1 cellular context compared by ENCODE assay signal in genomic region chr6:15331143-15331542, GRCh38.
TF ChIP-seq lines count a peak whose summit lies in the region.

No MANE protein-coding gene starts in this region.

TF ChIP-seq in HepG2, 621 proteins besides CTCF, POLR2A, EP300 and RAD21 (continued from another document and continues in another):
- TF ChIP-seq ZNF362 (CRISPR knock-in tag; IDR thresholded peaks at IDR 0.05; ENCODE audit: borderline replicate concordance) (peak; percentile 28; the same call in 1 of the 2 replicates), FOXO4 (CRISPR knock-in tag; conservative IDR thresholded peaks at IDR 0.05) (no peak), HNF1A (IDR thresholded peaks at IDR 0.05; ENCODE audit: low read depth) (no peak), HNF1A (CRISPR knock-in tag; IDR thresholded peaks at IDR 0.05; ENCODE audit: borderline replicate concordance) (no peak), PCBP2 (optimal IDR thresholded peaks at IDR 0.05; ENCODE audit: low read depth, low read length, poor library complexity, severe bottlenecking) (no peak), ZNF83 (CRISPR knock-in tag; IDR thresholded peaks at IDR 0.05; ENCODE audit: borderline replicate concordance) (no peak), GMEB2 (CRISPR knock-in tag; IDR thresholded peaks at IDR 0.05; ENCODE audit: low read depth) (no peak), HDAC2 (CRISPR knock-in tag; IDR thresholded peaks at IDR 0.05) (peak; percentile 23; the same call in 1 of the 2 replicates), ZNF331 (CRISPR knock-in tag; IDR thresholded peaks at IDR 0.05) (0 out of 2 replicates have a peak, but pooled peaks have one; percentile 14), SRF (IDR thresholded peaks at IDR 0.05; ENCODE audit: low read depth, low read length) (no peak), RCOR2 (CRISPR knock-in tag; IDR thresholded peaks at IDR 0.05) (no peak), ARNT (IDR thresholded peaks at IDR 0.05) (no peak), ZNF264 (CRISPR knock-in tag; IDR thresholded peaks at IDR 0.05) (no peak), ZFP62 (CRISPR knock-in tag; IDR thresholded peaks at IDR 0.05) (no peak), PPARG (CRISPR knock-in tag; conservative IDR thresholded peaks at IDR 0.05) (no peak), ZFP90 (CRISPR knock-in tag; IDR thresholded peaks at IDR 0.05; ENCODE audit: borderline replicate concordance) (no peak), STAT5B (CRISPR knock-in tag; IDR thresholded peaks at IDR 0.05) (no peak), ZNF224 (CRISPR knock-in tag; IDR thresholded peaks at IDR 0.05) (no peak), ZNF790 (CRISPR knock-in tag; IDR thresholded peaks at IDR 0.05; ENCODE audit: borderline replicate concordance) (no peak), HNRNPL (IDR thresholded peaks at IDR 0.05; ENCODE audit: low read depth, low read length) (no peak), SOX5 (CRISPR knock-in tag; IDR thresholded peaks at IDR 0.05; ENCODE audit: borderline replicate concordance) (0 out of 2 replicates have a peak, but pooled peaks have one; percentile 39), ZNF737 (CRISPR knock-in tag; IDR thresholded peaks at IDR 0.05; ENCODE audit: borderline replicate concordance) (no peak), RELA (CRISPR knock-in tag; IDR thresholded peaks at IDR 0.05) (no peak), NR2C2 (CRISPR knock-in tag; IDR thresholded peaks at IDR 0.05; ENCODE audit: borderline replicate concordance) (peak; percentile 55; the same call in 1 of the 2 replicates), CEBPB (IDR thresholded peaks at IDR 0.05; ENCODE audit: borderline replicate concordance, low read depth, low read length) (peak; percentile 85), NFIC (IDR thresholded peaks at IDR 0.05; ENCODE audit: low read length) (no peak), MBNL3 (CRISPR knock-in tag; conservative IDR thresholded peaks at IDR 0.05) (no peak), ZNF577 (CRISPR knock-in tag; IDR thresholded peaks at IDR 0.05; ENCODE audit: borderline replicate concordance, low read depth) (no peak), ZFP82 (CRISPR knock-in tag; IDR thresholded peaks at IDR 0.05; ENCODE audit: borderline replicate concordance) (no peak), SYNCRIP (IDR thresholded peaks at IDR 0.05; ENCODE audit: insufficient read depth, low read depth, low read length) (no peak), ZNF781 (CRISPR knock-in tag; IDR thresholded peaks at IDR 0.05; ENCODE audit: borderline replicate concordance, not compliant biosample characterization) (no peak), MTF1 (CRISPR knock-in tag; IDR thresholded peaks at IDR 0.05) (no peak), MEIS1 (CRISPR knock-in tag; IDR thresholded peaks at IDR 0.05; ENCODE audit: borderline replicate concordance) (no peak), ZHX1 (CRISPR knock-in tag; IDR thresholded peaks at IDR 0.05; ENCODE audit: low read depth) (no peak)
- TF ChIP-seq, protein P1, sequence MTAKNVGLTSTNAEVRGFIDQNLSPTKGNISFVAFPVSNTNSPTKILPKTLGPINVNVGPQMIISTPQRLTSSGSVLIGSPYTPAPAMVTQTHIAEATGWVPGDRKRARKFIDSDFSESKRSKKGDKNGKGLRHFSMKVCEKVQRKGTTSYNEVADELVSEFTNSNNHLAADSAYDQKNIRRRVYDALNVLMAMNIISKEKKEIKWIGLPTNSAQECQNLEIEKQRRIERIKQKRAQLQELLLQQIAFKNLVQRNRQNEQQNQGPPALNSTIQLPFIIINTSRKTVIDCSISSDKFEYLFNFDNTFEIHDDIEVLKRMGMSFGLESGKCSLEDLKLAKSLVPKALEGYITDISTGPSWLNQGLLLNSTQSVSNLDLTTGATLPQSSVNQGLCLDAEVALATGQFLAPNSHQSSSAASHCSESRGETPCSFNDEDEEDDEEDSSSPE (CRISPR knock-in tag; IDR thresholded peaks at IDR 0.05) = no peak
- TF ChIP-seq, protein P2, sequence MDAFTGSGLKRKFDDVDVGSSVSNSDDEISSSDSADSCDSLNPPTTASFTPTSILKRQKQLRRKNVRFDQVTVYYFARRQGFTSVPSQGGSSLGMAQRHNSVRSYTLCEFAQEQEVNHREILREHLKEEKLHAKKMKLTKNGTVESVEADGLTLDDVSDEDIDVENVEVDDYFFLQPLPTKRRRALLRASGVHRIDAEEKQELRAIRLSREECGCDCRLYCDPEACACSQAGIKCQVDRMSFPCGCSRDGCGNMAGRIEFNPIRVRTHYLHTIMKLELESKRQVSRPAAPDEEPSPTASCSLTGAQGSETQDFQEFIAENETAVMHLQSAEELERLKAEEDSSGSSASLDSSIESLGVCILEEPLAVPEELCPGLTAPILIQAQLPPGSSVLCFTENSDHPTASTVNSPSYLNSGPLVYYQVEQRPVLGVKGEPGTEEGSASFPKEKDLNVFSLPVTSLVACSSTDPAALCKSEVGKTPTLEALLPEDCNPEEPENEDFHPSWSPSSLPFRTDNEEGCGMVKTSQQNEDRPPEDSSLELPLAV (CRISPR knock-in tag; conservative IDR thresholded peaks at IDR 0.05; ENCODE audit: low read depth) = no peak
- TF ChIP-seq, protein P3, sequence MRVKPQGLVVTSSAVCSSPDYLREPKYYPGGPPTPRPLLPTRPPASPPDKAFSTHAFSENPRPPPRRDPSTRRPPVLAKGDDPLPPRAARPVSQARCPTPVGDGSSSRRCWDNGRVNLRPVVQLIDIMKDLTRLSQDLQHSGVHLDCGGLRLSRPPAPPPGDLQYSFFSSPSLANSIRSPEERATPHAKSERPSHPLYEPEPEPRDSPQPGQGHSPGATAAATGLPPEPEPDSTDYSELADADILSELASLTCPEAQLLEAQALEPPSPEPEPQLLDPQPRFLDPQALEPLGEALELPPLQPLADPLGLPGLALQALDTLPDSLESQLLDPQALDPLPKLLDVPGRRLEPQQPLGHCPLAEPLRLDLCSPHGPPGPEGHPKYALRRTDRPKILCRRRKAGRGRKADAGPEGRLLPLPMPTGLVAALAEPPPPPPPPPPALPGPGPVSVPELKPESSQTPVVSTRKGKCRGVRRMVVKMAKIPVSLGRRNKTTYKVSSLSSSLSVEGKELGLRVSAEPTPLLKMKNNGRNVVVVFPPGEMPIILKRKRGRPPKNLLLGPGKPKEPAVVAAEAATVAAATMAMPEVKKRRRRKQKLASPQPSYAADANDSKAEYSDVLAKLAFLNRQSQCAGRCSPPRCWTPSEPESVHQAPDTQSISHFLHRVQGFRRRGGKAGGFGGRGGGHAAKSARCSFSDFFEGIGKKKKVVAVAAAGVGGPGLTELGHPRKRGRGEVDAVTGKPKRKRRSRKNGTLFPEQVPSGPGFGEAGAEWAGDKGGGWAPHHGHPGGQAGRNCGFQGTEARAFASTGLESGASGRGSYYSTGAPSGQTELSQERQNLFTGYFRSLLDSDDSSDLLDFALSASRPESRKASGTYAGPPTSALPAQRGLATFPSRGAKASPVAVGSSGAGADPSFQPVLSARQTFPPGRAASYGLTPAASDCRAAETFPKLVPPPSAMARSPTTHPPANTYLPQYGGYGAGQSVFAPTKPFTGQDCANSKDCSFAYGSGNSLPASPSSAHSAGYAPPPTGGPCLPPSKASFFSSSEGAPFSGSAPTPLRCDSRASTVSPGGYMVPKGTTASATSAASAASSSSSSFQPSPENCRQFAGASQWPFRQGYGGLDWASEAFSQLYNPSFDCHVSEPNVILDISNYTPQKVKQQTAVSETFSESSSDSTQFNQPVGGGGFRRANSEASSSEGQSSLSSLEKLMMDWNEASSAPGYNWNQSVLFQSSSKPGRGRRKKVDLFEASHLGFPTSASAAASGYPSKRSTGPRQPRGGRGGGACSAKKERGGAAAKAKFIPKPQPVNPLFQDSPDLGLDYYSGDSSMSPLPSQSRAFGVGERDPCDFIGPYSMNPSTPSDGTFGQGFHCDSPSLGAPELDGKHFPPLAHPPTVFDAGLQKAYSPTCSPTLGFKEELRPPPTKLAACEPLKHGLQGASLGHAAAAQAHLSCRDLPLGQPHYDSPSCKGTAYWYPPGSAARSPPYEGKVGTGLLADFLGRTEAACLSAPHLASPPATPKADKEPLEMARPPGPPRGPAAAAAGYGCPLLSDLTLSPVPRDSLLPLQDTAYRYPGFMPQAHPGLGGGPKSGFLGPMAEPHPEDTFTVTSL (CRISPR knock-in tag; IDR thresholded peaks at IDR 0.05; ENCODE audit: borderline replicate concordance) = peak; percentile 74; the same call in 1 of the 2 replicates
- TF ChIP-seq, protein P4, sequence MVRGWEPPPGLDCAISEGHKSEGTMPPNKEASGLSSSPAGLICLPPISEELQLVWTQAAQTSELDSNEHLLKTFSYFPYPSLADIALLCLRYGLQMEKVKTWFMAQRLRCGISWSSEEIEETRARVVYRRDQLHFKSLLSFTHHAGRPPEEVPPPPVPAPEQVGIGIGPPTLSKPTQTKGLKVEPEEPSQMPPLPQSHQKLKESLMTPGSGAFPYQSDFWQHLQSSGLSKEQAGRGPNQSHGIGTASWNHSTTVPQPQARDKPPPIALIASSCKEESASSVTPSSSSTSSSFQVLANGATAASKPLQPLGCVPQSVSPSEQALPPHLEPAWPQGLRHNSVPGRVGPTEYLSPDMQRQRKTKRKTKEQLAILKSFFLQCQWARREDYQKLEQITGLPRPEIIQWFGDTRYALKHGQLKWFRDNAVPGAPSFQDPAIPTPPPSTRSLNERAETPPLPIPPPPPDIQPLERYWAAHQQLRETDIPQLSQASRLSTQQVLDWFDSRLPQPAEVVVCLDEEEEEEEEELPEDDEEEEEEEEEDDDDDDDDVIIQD (CRISPR knock-in tag; IDR thresholded peaks at IDR 0.05; ENCODE audit: low read depth) = peak; percentile 31; the same call in 1 of the 2 replicates
